ENCODE assay signal across 14 cellular contexts in genomic region chr12:52952082-52952801, GRCh38. TPM values are rescaled to one million over a fixed set of nuclear protein-coding genes. Genes with fewer than 3 reads are reported as not detected.
A peak's percentile ranks its signal among the peaks of the same experiment; 100 is the strongest.
DNase-seq lines count a peak whose midpoint lies in the region; ATAC-seq and TF ChIP-seq lines count a peak whose summit lies in the region.
"Had no signal": no experiment of that assay in that cellular context is flagged by ENCODE, and none has a peak within 500 bp of the region (broad histone marks: within the 10 kb centered on the region; RNA-seq: fewer than 3 reads in every experiment).

No MANE protein-coding gene starts in this region.

- no peaks in the 10 kb centered on the region for H3K9me3 Mint-ChIP-seq in activated CD4-positive, alpha-beta memory T cell treated with anti-CD3 and anti-CD28 coated beads for 36 hours
- H3K9me3 Mint-ChIP-seq in activated CD4-positive, alpha-beta memory T cell treated with anti-CD3 and anti-CD28 coated beads, Interleukin-2, amount 10 ng/mL, durations not matched to agents 7 days and 5 days, result no peaks in the 10 kb centered on the region
- no peaks in the 10 kb centered on the region for H3K9me3 Mint-ChIP-seq in stimulated activated naive B cell treated with anti-CD40 and anti-IgM and Interleukin-4, amounts not matched to agents 10 μg/mL and 1 μg/mL and 100 μg/mL, for 72 hours
- H3K9me3 Mint-ChIP-seq: naive B cell had no signal

- H3K9me2 ChIP-seq in PC-9 (ENCODE audit: insufficient read depth), result no peaks in the 10 kb centered on the region

- H3K4me2 ChIP-seq in PC-9, result peak overlapping the region; percentile 99

- peaks cover 82% of the 10 kb centered on the region for H3F3A ChIP-seq in PC-9 (ENCODE audit: insufficient read depth, low read depth)

- peaks cover 39% of the 10 kb centered on the region for H4K20me1 ChIP-seq in PC-9 (ENCODE audit: insufficient read depth)

- peaks cover 40% of the 10 kb centered on the region for H3K36me3 ChIP-seq in PC-9 (ENCODE audit: low read depth)

- no peaks in the 10 kb centered on the region for H3K9me3 ChIP-seq in PC-9 (ENCODE audit: insufficient read depth, low read depth)

- CTCF ChIA-PET in activated CD4-positive, alpha-beta memory T cell treated with anti-CD3 and anti-CD28 coated beads for 36 hours (lab: Charles Lee), result interaction anchor here (1.0 to 3.7 kb wide), 5 partner anchors 13 to 82 kb away, joined by 3 to 37 read pairs (median 6); no protein-coding TSS in a partner anchor
- CTCF ChIA-PET in activated CD4-positive, alpha-beta memory T cell treated with anti-CD3 and anti-CD28 coated beads, Interleukin-2, amount 10 ng/mL, durations not matched to agents 7 days and 5 days (lab: Charles Lee), result interaction anchor here (1.3 to 2.1 kb wide), 4 partner anchors 9 to 72 kb away, joined by 3 to 9 read pairs (median 6); no protein-coding TSS in a partner anchor
- CTCF ChIA-PET in PC-9 (lab: Charles Lee), result interaction anchor here (1.1 kb wide), 1 partner anchor 67 kb away, joined by 4 read pairs; no protein-coding TSS in a partner anchor

- H3K27ac ChIP-seq in PC-9, result peak overlapping the region; percentile 95

- H3K4me1 ChIP-seq in PC-9 (replicated peaks; ENCODE audit: insufficient read depth), result peaks cover 29% of the 10 kb centered on the region

- POLR2A ChIA-PET in activated CD4-positive, alpha-beta memory T cell treated with anti-CD3 and anti-CD28 coated beads for 36 hours (lab: Charles Lee), result no interaction called here
- POLR2A ChIA-PET in activated CD4-positive, alpha-beta memory T cell treated with anti-CD3 and anti-CD28 coated beads, Interleukin-2, amount 10 ng/mL, durations not matched to agents 7 days and 5 days (lab: Charles Lee), result interaction anchor here (1.0 kb wide), 1 partner anchor 10 kb away, joined by 3 read pairs; no protein-coding TSS in a partner anchor
- POLR2A ChIA-PET in PC-9 (lab: Charles Lee; ENCODE audit: unreplicated experiment), result interaction anchor here (0.5 to 2.2 kb wide), 6 partner anchors 12 to 54 kb away, joined by 3 to 24 read pairs (median 6); partner anchors contain the start of gene KRT8

- peak; percentile 24 for DNase-seq in activated CD4-positive, alpha-beta memory T cell treated with anti-CD3 and anti-CD28 coated beads for 36 hours
- DNase-seq in activated CD4-positive, alpha-beta memory T cell treated with anti-CD3 and anti-CD28 coated beads, Interleukin-2, amount 10 ng/mL, durations not matched to agents 7 days and 5 days, result no peak
- DNase-seq in PC-9 (no peak), fibroblast of pulmonary artery (ENCODE audit: low read depth) (no peak), NK-92 (lab: John Stamatoyannopoulos, UW; ENCODE audit: unreplicated experiment) (no peak), midbrain (lab: John Stamatoyannopoulos, UW) (no peak)
- DNase-seq in stimulated activated naive B cell treated with anti-CD40 and anti-IgM and Interleukin-4, amounts not matched to agents 10 μg/mL and 1 μg/mL and 100 μg/mL, for 72 hours, result no peak
- DNase-seq: activated T-cell treated with anti-CD3 and anti-CD28 coated beads, Interleukin-2, amount 50 U/mL, for 1 hour; cerebellar nuclear complex; naive B cell; NCI-H1092; SHP77 treated with DMSO at 0.1 percent for 48 hours; stimulated activated CD4-positive, alpha-beta T cell treated with anti-CD3 and anti-CD28 coated beads, Interleukin-4, amount 100 ng/mL, for 4 hours had no signal

- intact Hi-C loops in activated CD4-positive, alpha-beta memory T cell treated with anti-CD3 and anti-CD28 coated beads for 36 hours (cut with micrococcal nuclease), result no loop called here
- intact Hi-C loops in PC-9 (cut with micrococcal nuclease; ENCODE audit: unreplicated experiment), result no loop called here

- H3K36me3 Mint-ChIP-seq in activated CD4-positive, alpha-beta memory T cell treated with anti-CD3 and anti-CD28 coated beads for 36 hours, result no peaks in the 10 kb centered on the region
- no peaks in the 10 kb centered on the region for H3K36me3 Mint-ChIP-seq in activated CD4-positive, alpha-beta memory T cell treated with anti-CD3 and anti-CD28 coated beads, Interleukin-2, amount 10 ng/mL, durations not matched to agents 7 days and 5 days (ENCODE audit: low read depth)
- H3K36me3 Mint-ChIP-seq in stimulated activated naive B cell treated with anti-CD40 and anti-IgM and Interleukin-4, amounts not matched to agents 10 μg/mL and 1 μg/mL and 100 μg/mL, for 72 hours, result peaks cover 0 to 4% of the 10 kb centered on the region in 2 donors
- H3K36me3 Mint-ChIP-seq: naive B cell had no signal

- no TSS peak for BruUV-seq in PC-9 (replicated peaks; lab: Mats Ljungman, UMichigan)

- ATAC-seq in stimulated activated naive B cell treated with anti-CD40 and anti-IgM and Interleukin-4, amounts not matched to agents 10 μg/mL and 1 μg/mL and 100 μg/mL, for 72 hours (replicated peaks), result peak; percentile 13 to 17
- ATAC-seq in HG02571 (IDR thresholded peaks at IDR 0.05; ENCODE audit: unreplicated experiment), result no peak

- H3K79me2 ChIP-seq in PC-9 (ENCODE audit: low read depth), result peaks cover 57% of the 10 kb centered on the region

- H3K27me3 Mint-ChIP-seq in activated CD4-positive, alpha-beta memory T cell treated with anti-CD3 and anti-CD28 coated beads for 36 hours, result no peaks in the 10 kb centered on the region
- peaks cover 5% of the 10 kb centered on the region for H3K27me3 Mint-ChIP-seq in activated CD4-positive, alpha-beta memory T cell treated with anti-CD3 and anti-CD28 coated beads, Interleukin-2, amount 10 ng/mL, durations not matched to agents 7 days and 5 days
- peaks cover 0 to 7% of the 10 kb centered on the region in 2 donors for H3K27me3 Mint-ChIP-seq in stimulated activated naive B cell treated with anti-CD40 and anti-IgM and Interleukin-4, amounts not matched to agents 10 μg/mL and 1 μg/mL and 100 μg/mL, for 72 hours
- H3K27me3 Mint-ChIP-seq: naive B cell had no signal

- H2AFZ ChIP-seq in PC-9, result no peak overlapping the region

- H3K4me3 ChIP-seq in PC-9 (peak overlapping the region; percentile 94), fibroblast of pulmonary artery (replicated peaks; ENCODE audit: low read depth, low read length) (peak overlapping the region; percentile 93)

- TF ChIP-seq CTCF in PC-9 (conservative IDR thresholded peaks at IDR 0.05) (peak; percentile 36; the same call in 1 of the 2 replicates), fibroblast of pulmonary artery (IDR thresholded peaks at IDR 0.05; ENCODE audit: low read length, missing control alignments) (peak; percentile 30)

- H3K27ac Mint-ChIP-seq in activated CD4-positive, alpha-beta memory T cell treated with anti-CD3 and anti-CD28 coated beads for 36 hours, result no peak overlapping the region
- no peak overlapping the region for H3K27ac Mint-ChIP-seq in activated CD4-positive, alpha-beta memory T cell treated with anti-CD3 and anti-CD28 coated beads, Interleukin-2, amount 10 ng/mL, durations not matched to agents 7 days and 5 days
- no peak overlapping the region for H3K27ac Mint-ChIP-seq in stimulated activated naive B cell treated with anti-CD40 and anti-IgM and Interleukin-4, amounts not matched to agents 10 μg/mL and 1 μg/mL and 100 μg/mL, for 72 hours

- H3K4me3 Mint-ChIP-seq in activated CD4-positive, alpha-beta memory T cell treated with anti-CD3 and anti-CD28 coated beads for 36 hours, result no peak overlapping the region
- no peak overlapping the region for H3K4me3 Mint-ChIP-seq in activated CD4-positive, alpha-beta memory T cell treated with anti-CD3 and anti-CD28 coated beads, Interleukin-2, amount 10 ng/mL, durations not matched to agents 7 days and 5 days
- H3K4me3 Mint-ChIP-seq in stimulated activated naive B cell treated with anti-CD40 and anti-IgM and Interleukin-4, amounts not matched to agents 10 μg/mL and 1 μg/mL and 100 μg/mL, for 72 hours, result no peak overlapping the region

- H3K27me3 ChIP-seq in PC-9 (ENCODE audit: insufficient read depth, low read depth), result no peaks in the 10 kb centered on the region

- peaks cover 3% of the 10 kb centered on the region for H3K4me1 Mint-ChIP-seq in activated CD4-positive, alpha-beta memory T cell treated with anti-CD3 and anti-CD28 coated beads for 36 hours (ENCODE audit: low read depth)
- peaks cover 2% of the 10 kb centered on the region for H3K4me1 Mint-ChIP-seq in activated CD4-positive, alpha-beta memory T cell treated with anti-CD3 and anti-CD28 coated beads, Interleukin-2, amount 10 ng/mL, durations not matched to agents 7 days and 5 days
- H3K4me1 Mint-ChIP-seq in stimulated activated naive B cell treated with anti-CD40 and anti-IgM and Interleukin-4, amounts not matched to agents 10 μg/mL and 1 μg/mL and 100 μg/mL, for 72 hours, result peaks cover 5 to 7% of the 10 kb centered on the region in 2 donors

RNA-seq across cellular contexts. Expression of gene KRT18, which starts 3.3 kb away (rescaled TPM):
- total RNA-seq in activated CD4-positive, alpha-beta memory T cell treated with anti-CD3 and anti-CD28 coated beads for 36 hours, result 1 to 10 TPM; 4.9 to 5.6 TPM
- 1 to 10 TPM; 2.2 to 2.8 TPM for total RNA-seq in activated CD4-positive, alpha-beta memory T cell treated with anti-CD3 and anti-CD28 coated beads, Interleukin-2, amount 10 ng/mL, durations not matched to agents 7 days and 5 days
- 2,869 and 2,977 TPM in 2 replicates for total RNA-seq in PC-9 (2021)

RNA-seq across cellular contexts. Expression of gene KRT8, which starts 47.4 kb away (rescaled TPM):
- total RNA-seq in activated CD4-positive, alpha-beta memory T cell treated with anti-CD3 and anti-CD28 coated beads for 36 hours, result under 1 TPM; 0.51 to 0.67 TPM
- total RNA-seq in activated CD4-positive, alpha-beta memory T cell treated with anti-CD3 and anti-CD28 coated beads, Interleukin-2, amount 10 ng/mL, durations not matched to agents 7 days and 5 days, result under 1 TPM; 0.33 to 0.65 TPM
- 2,689 and 2,962 TPM in 2 replicates for total RNA-seq in PC-9 (2021)

RNA-seq across cellular contexts. Expression of gene EIF4B, which starts 54.0 kb away (rescaled TPM):
- total RNA-seq in activated CD4-positive, alpha-beta memory T cell treated with anti-CD3 and anti-CD28 coated beads for 36 hours, result 100 to 1,000 TPM; 686 to 718 TPM
- total RNA-seq in activated CD4-positive, alpha-beta memory T cell treated with anti-CD3 and anti-CD28 coated beads, Interleukin-2, amount 10 ng/mL, durations not matched to agents 7 days and 5 days, result 100 to 1,000 TPM; 303 to 311 TPM
- total RNA-seq in PC-9 (2021), result 531 and 615 TPM in 2 replicates

Comparison
In these comparisons a context has a peak if more than half of its experiments do, and no peak if none do; other contexts are left out.
1. RNA of gene KRT18, which starts 3.3 kb away (total RNA-seq): 2,869 to 2,977 TPM in PC-9; 4.9 to 5.6 TPM in activated CD4-positive, alpha-beta memory T cell treated with anti-CD3 and anti-CD28 coated beads for 36 hours and 2.2 to 2.8 TPM in activated CD4-positive, alpha-beta memory T cell treated with anti-CD3 and anti-CD28 coated beads, Interleukin-2, amount 10 ng/mL, durations not matched to agents 7 days and 5 days; every median in the first group is over 100 times any median in the second.
2. RNA of gene KRT8, which starts 47.4 kb away (total RNA-seq): 2,689 to 2,962 TPM in PC-9; 0.51 to 0.67 TPM in activated CD4-positive, alpha-beta memory T cell treated with anti-CD3 and anti-CD28 coated beads for 36 hours and 0.33 to 0.65 TPM in activated CD4-positive, alpha-beta memory T cell treated with anti-CD3 and anti-CD28 coated beads, Interleukin-2, amount 10 ng/mL, durations not matched to agents 7 days and 5 days; every median in the first group is over 1,000 times any median in the second.